In the genomic region with DNA sequence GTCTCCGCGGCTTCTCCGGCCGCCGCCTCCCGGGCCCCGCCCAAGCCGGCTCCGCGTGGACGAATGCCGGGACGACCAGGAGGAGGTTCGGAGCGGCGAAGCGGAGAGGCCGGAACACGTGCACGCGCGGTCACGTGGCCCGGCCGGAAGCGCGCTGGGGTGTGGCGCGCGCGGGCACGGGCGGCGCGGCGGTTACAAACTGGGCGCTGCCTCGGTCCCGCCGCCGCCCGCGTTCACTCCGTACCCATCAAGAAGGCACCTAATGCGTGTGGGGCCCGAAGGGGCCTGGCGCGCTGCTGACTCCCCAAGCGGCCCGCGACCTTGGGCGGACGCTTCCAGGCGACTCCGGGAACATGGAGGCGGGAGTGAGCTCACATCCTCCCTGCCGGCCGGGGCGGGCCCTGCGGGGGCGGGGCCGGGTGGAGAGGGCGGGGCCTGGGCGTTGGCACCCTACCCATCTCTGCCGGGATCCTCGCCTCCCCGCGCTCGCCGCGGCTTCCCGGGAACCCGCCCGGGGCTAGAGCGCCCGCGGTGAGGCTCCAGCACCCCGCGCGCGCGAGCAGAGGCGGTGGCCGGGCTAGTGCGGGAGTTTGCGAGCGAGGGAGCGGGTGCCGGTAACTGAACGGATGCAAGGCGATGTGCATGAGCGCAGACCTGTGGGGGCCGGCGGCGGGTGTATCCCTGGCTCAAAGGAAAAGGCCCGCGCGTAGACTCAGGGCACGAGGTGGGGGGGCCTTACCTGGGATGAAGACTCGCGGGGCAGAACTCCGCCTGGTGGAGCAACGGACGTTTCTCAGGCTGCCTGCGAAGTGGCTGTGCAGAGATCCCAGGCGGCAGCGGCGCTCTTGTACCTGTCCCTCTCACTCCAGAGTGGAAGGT, we compare ENCODE assay signal across 8 cellular contexts. TPM values are rescaled to one million over a fixed set of nuclear protein-coding genes. Genes with fewer than 3 reads are reported as not detected.
A peak's percentile ranks its signal among the peaks of the same experiment; 100 is the strongest.
DNase-seq lines count a peak whose midpoint lies in the region; ATAC-seq and TF ChIP-seq lines count a peak whose summit lies in the region.

Gene TMEM185B, minus strand, starts transcription at position 367 of the 879 bp plus-strand sequence. CDS start 424 bp downstream, outside the sequence.

- POLR2A ChIA-PET in CD4-positive, alpha-beta T cell (lab: Charles Lee), result interaction anchor here (0.9 to 3.7 kb wide), 12 partner anchors 9 to 545 kb away, joined by 3 to 32 read pairs (median 4); partner anchors contain the start of genes EPB41L5, PTPN4 and RALB
- POLR2A ChIA-PET in activated CD4-positive, alpha-beta memory T cell treated with anti-CD3 and anti-CD28 coated beads, Interleukin-2, amount 10 ng/mL, durations not matched to agents 7 days and 5 days (lab: Charles Lee), result interaction anchor here (1.0 to 3.8 kb wide), 12 partner anchors 9 to 215 kb away, joined by 3 to 36 read pairs (median 4); partner anchors contain the start of gene RALB

- DNase-seq in CD4-positive, alpha-beta T cell, result peak; percentile 80 to 93 (median 86)
- DNase-seq in NCI-H774 (lab: John Stamatoyannopoulos, UW), result peak; percentile 88
- peak; percentile 93 for DNase-seq in activated CD4-positive, alpha-beta memory T cell treated with anti-CD3 and anti-CD28 coated beads, Interleukin-2, amount 10 ng/mL, durations not matched to agents 7 days and 5 days
- DNase-seq in lung microvascular endothelial cell (ENCODE audit: low read depth in 2 of 2), result peak; percentile 82 to 87
- DNase-seq in stimulated activated CD8-positive, alpha-beta memory T cell treated with anti-CD3 and anti-CD28 coated beads, Interleukin-12 subunit alpha, Interleukin-12 subunit beta, amount 100 ng/mL, for 1 hour (ENCODE audit: low read depth), result peak; percentile 80

- no peaks in the 10 kb centered on the region for H3K27me3 Mint-ChIP-seq in CD4-positive, alpha-beta T cell
- no peaks in the 10 kb centered on the region for H3K27me3 Mint-ChIP-seq in activated CD4-positive, alpha-beta memory T cell treated with anti-CD3 and anti-CD28 coated beads, Interleukin-2, amount 10 ng/mL, durations not matched to agents 7 days and 5 days

- peak within 1 kb of the TSS; percentile 87 for H3K4me3 Mint-ChIP-seq in CD4-positive, alpha-beta T cell
- H3K4me3 Mint-ChIP-seq in activated CD4-positive, alpha-beta memory T cell treated with anti-CD3 and anti-CD28 coated beads, Interleukin-2, amount 10 ng/mL, durations not matched to agents 7 days and 5 days, result peak within 1 kb of the TSS; percentile 78

- CTCF ChIA-PET in CD4-positive, alpha-beta T cell (lab: Charles Lee), result interaction anchor here (1.1 to 1.7 kb wide), 4 partner anchors 9 to 90 kb away, joined by 3 to 4 read pairs (median 3); no protein-coding TSS in a partner anchor
- CTCF ChIA-PET in activated CD4-positive, alpha-beta memory T cell treated with anti-CD3 and anti-CD28 coated beads, Interleukin-2, amount 10 ng/mL, durations not matched to agents 7 days and 5 days (lab: Charles Lee), result interaction anchor here (1.5 to 4.9 kb wide), 4 partner anchors 9 to 90 kb away, joined by 3 to 18 read pairs (median 11); no protein-coding TSS in a partner anchor

- H3K27me3 ChIP-seq in CD4-positive, alpha-beta T cell (ENCODE audit: control insufficient read depth, insufficient read depth, low read length), result no peaks in the 10 kb centered on the region
- H3K27me3 ChIP-seq in ectodermal cell (ENCODE audit: control insufficient read depth, insufficient read depth, low read length, poor library complexity, severe bottlenecking), result peaks cover 25% of the 10 kb centered on the region

- peak; percentile 95 for ATAC-seq in CD4-positive, alpha-beta T cell (ENCODE audit: poor library complexity)
- peak; percentile 88 for ATAC-seq in GM19372 (IDR thresholded peaks at IDR 0.05; ENCODE audit: low read depth, unreplicated experiment)
- peak; percentile 82 for ATAC-seq in HG03521 (IDR thresholded peaks at IDR 0.05; ENCODE audit: unreplicated experiment)

- peak within 1 kb of the TSS; percentile 87 for H3K27ac Mint-ChIP-seq in CD4-positive, alpha-beta T cell
- peak within 1 kb of the TSS; percentile 83 for H3K27ac Mint-ChIP-seq in activated CD4-positive, alpha-beta memory T cell treated with anti-CD3 and anti-CD28 coated beads, Interleukin-2, amount 10 ng/mL, durations not matched to agents 7 days and 5 days

- H3K27ac ChIP-seq in CD4-positive, alpha-beta T cell (ENCODE audit: low read depth, low read length), result peak within 1 kb of the TSS; percentile 85
- no peak within 1 kb of the TSS for H3K27ac ChIP-seq in ectodermal cell (ENCODE audit: insufficient read depth, low read depth, low read length, poor library complexity, severe bottlenecking)

- no peaks in the 10 kb centered on the region for H3K9me3 Mint-ChIP-seq in CD4-positive, alpha-beta T cell
- H3K9me3 Mint-ChIP-seq in activated CD4-positive, alpha-beta memory T cell treated with anti-CD3 and anti-CD28 coated beads, Interleukin-2, amount 10 ng/mL, durations not matched to agents 7 days and 5 days, result peaks cover 8% of the 10 kb centered on the region

- peaks cover 55% of the 10 kb centered on the region for H3K4me1 Mint-ChIP-seq in CD4-positive, alpha-beta T cell (ENCODE audit: low read depth)
- H3K4me1 Mint-ChIP-seq in activated CD4-positive, alpha-beta memory T cell treated with anti-CD3 and anti-CD28 coated beads, Interleukin-2, amount 10 ng/mL, durations not matched to agents 7 days and 5 days, result peaks cover 65% of the 10 kb centered on the region

- H3K4me1 ChIP-seq in ectodermal cell (ENCODE audit: control insufficient read depth, insufficient read depth, low read length), result peaks cover 4% of the 10 kb centered on the region

- no peaks in the 10 kb centered on the region for H3K9me3 ChIP-seq in CD4-positive, alpha-beta T cell (ENCODE audit: control insufficient read depth, low read length)
- peaks cover 2% of the 10 kb centered on the region for H3K9me3 ChIP-seq in ectodermal cell (ENCODE audit: control insufficient read depth, low read length)

- no peak for TF ChIP-seq CTCF in CD4-positive, alpha-beta T cell (IDR thresholded peaks at IDR 0.05)

- H3K36me3 Mint-ChIP-seq in CD4-positive, alpha-beta T cell (ENCODE audit: low read depth), result peaks cover 40% of the 10 kb centered on the region
- peaks cover 70% of the 10 kb centered on the region for H3K36me3 Mint-ChIP-seq in activated CD4-positive, alpha-beta memory T cell treated with anti-CD3 and anti-CD28 coated beads, Interleukin-2, amount 10 ng/mL, durations not matched to agents 7 days and 5 days (ENCODE audit: low read depth)

- WGBS in ectodermal cell, 2 experiments, result 3% methylated on average over 108 of the region's 108 CpGs

- intact Hi-C loops in CD4-positive, alpha-beta T cell (cut with DNase I, micrococcal nuclease), result loop anchor here (1.0 to 5.0 kb wide), 3 partner anchors 29 to 856 kb away; partner anchors contain the start of genes RALB (in 2 of the 2), C2orf76 (in 1 of the 2) and DBI (in 1 of the 2)

- peak within 1 kb of the TSS; percentile 71 for H3K4me3 ChIP-seq in ectodermal cell (ENCODE audit: insufficient read depth, low read depth, low read length)

- H3K36me3 ChIP-seq in ectodermal cell (ENCODE audit: control insufficient read depth, insufficient read depth, low read length), result no peaks in the 10 kb centered on the region

RNA-seq across cellular contexts. Expression of gene TMEM185B, which starts in this region (rescaled TPM):
- 10 to 100 TPM; 17.7 to 19.0 TPM for total RNA-seq in CD4-positive, alpha-beta T cell
- total RNA-seq in activated CD4-positive, alpha-beta memory T cell treated with anti-CD3 and anti-CD28 coated beads, Interleukin-2, amount 10 ng/mL, durations not matched to agents 7 days and 5 days, result 10 to 100 TPM; 19.2 to 21.8 TPM
- 19.2 TPM for polyA plus RNA-seq in ectodermal cell (2013, experiment 1 of 4)
- 22.9 TPM for polyA plus RNA-seq in ectodermal cell (2013, experiment 2 of 4)
- polyA plus RNA-seq in ectodermal cell (2013, experiment 3 of 4), result 18.5 TPM
- 22.3 TPM for polyA plus RNA-seq in ectodermal cell (2013, experiment 4 of 4)
- total RNA-seq in lung microvascular endothelial cell, result 19.2 and 33.3 TPM in 2 replicates
